In the genomic region with DNA sequence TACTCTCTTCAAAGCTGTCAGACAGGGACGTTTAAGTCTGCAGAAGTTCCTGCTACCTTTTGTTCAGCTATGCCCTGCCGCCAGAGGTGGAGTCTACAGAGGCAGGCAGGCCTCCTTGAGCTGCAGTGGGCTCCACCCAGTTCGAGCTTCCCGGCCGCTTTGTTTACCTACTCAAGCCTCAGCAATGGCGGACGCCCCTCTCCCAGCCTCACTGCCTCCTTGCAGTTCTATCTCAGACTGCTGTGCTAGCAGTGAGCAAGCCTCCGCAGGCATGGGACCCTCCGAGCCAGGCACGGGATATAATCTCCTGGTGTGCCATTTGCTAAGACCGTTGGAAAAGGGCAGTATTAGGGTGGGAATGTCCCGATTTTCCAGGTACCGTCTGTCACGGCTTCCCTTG, we compare ENCODE assay signal across 1 cellular context. TPM values are rescaled to one million over a fixed set of nuclear protein-coding genes. Genes with fewer than 3 reads are reported as not detected.
"Had no signal": no experiment of that assay in that cellular context is flagged by ENCODE, and none has a peak within 500 bp of the region (broad histone marks: within the 10 kb centered on the region; RNA-seq: fewer than 3 reads in every experiment).

No MANE protein-coding gene starts in this region.

RNA-seq across cellular contexts. Expression of a gene that starts 39.9 kb away (rescaled TPM):
- total RNA-seq: HT-29 had no signal
